ENCODE assay signal across 10 cellular contexts in the genomic region with DNA sequence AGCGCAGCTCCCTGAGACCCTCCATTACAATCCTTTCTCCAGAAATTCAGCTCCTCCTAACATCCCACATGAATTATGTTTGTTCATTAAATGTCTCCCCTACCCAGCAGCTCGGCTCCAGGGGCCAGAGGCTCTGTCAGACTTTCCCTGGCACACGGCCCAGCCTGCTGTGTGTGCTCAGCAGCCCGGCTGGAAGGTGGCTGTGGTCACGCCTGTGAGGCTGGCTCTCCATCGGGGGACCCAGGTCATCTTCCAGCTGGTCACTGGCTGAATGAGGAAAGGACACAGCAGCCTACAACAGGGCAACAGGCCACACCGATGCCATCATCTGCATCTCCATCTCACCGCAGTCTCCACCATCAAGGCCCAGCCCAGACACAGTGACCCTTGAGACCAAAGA.
DNase-seq lines count a peak whose midpoint lies in the region; ATAC-seq and TF ChIP-seq lines count a peak whose summit lies in the region.
"Had no signal": no experiment of that assay in that cellular context is flagged by ENCODE, and none has a peak within 500 bp of the region (broad histone marks: within the 10 kb centered on the region; RNA-seq: fewer than 3 reads in every experiment).

No MANE protein-coding gene starts in this region.

- H3K27ac ChIP-seq in PC-3 (ENCODE audit: low read length): no peak overlapping the region
- H3K27ac ChIP-seq: uterus had no signal

- H3K4me3 ChIP-seq in foreskin fibroblast (ENCODE audit: low read depth in 1 of 2, low read length in 2 of 2): no peak overlapping the region
- no peak overlapping the region for H3K4me3 ChIP-seq in PC-3 (ENCODE audit: low read length)
- no peak overlapping the region for H3K4me3 ChIP-seq in MG63
- H3K4me3 ChIP-seq: uterus had no signal

- CTCF ChIA-PET in PC-3 (lab: Charles Lee): no interaction called here

- H3K9me3 ChIP-seq in PC-3 (ENCODE audit: low read length): no peaks in the 10 kb centered on the region
- H3K9me3 ChIP-seq in MG63: no peaks in the 10 kb centered on the region
- H3K9me3 ChIP-seq: uterus had no signal

- no peaks in the 10 kb centered on the region for H4K20me1 ChIP-seq in PC-3 (ENCODE audit: low read length)

- no TSS peak for BruUV-seq in PC-3 (replicated peaks; lab: Mats Ljungman, UMichigan)

- no peaks in the 10 kb centered on the region for H3K9me2 ChIP-seq in PC-3 (replicated peaks; ENCODE audit: low read length)

- TF ChIP-seq CTCF in foreskin fibroblast (IDR thresholded peaks at IDR 0.05; ENCODE audit: low read depth, low read length): no peak
- no peak for TF ChIP-seq CTCF in PC-3 (conservative IDR thresholded peaks at IDR 0.05; ENCODE audit: low read depth, low read length)

- no peaks in the 10 kb centered on the region for H3K79me2 ChIP-seq in PC-3 (ENCODE audit: low read length)

- H3K36me3 ChIP-seq in PC-3 (ENCODE audit: low read depth, low read length) (no peaks in the 10 kb centered on the region), MG63 (no peaks in the 10 kb centered on the region)
- H3K36me3 ChIP-seq: uterus had no signal

- intact Hi-C loops in PC-3 (cut with micrococcal nuclease): no loop called here

- no peak overlapping the region for H3K9ac ChIP-seq in PC-3 (ENCODE audit: low read length)

- POLR2A ChIA-PET in PC-3 (lab: Charles Lee; ENCODE audit: unreplicated experiment): no interaction called here

- no peak overlapping the region for H3K4me2 ChIP-seq in PC-3 (ENCODE audit: low read length)

- H2AFZ ChIP-seq in PC-3 (ENCODE audit: low read length): no peak overlapping the region

- H3K27me3 ChIP-seq in PC-3 (ENCODE audit: low read length) (no peaks in the 10 kb centered on the region), MG63 (no peaks in the 10 kb centered on the region)
- H3K27me3 ChIP-seq: uterus had no signal

- ATAC-seq in PC-3: no peak
- no peak for ATAC-seq in HG03460 (IDR thresholded peaks at IDR 0.05; ENCODE audit: unreplicated experiment)

- no peaks in the 10 kb centered on the region for H3F3A ChIP-seq in PC-3 (ENCODE audit: low read length, unreplicated experiment)

- H3K4me1 ChIP-seq in PC-3 (ENCODE audit: insufficient read depth, low read length): no peaks in the 10 kb centered on the region
- H3K4me1 ChIP-seq: uterus had no signal

- DNase-seq in DMS153 (lab: John Stamatoyannopoulos, UW): peak; percentile 46
- peak; percentile 58 for DNase-seq in NCI-H2171 treated with DMSO at 0.1 percent for 48 hours (lab: John Stamatoyannopoulos, UW)
- peak; percentile 54 to 79 for DNase-seq in foreskin fibroblast
- peak; percentile 23 for DNase-seq in retina
- no peak for DNase-seq in NOMO-1 treated with DMSO at 0.1 percent for 48 hours (lab: John Stamatoyannopoulos, UW; ENCODE audit: unreplicated experiment)
- no peak for DNase-seq in PC-3
- no peak for DNase-seq in MG63
- DNase-seq: stimulated activated CD4-positive, alpha-beta T cell treated with anti-CD3 and anti-CD28 coated beads, Interleukin-2, amount 100 ng/mL, for 24 hours; uterus had no signal

Comparison
In these comparisons a context has a peak if more than half of its experiments do, and no peak if none do; other contexts are left out.
1. DNase-seq: peak in DMS153 (single experiment), NCI-H2171 treated with DMSO at 0.1 percent for 48 hours (single experiment), foreskin fibroblast (2 of 2) and retina (single experiment); none in NOMO-1 treated with DMSO at 0.1 percent for 48 hours (single experiment), PC-3 (single experiment) and MG63 (single experiment).